Comparison of ENCODE assay signal across 2 cellular contexts in the genomic region with DNA sequence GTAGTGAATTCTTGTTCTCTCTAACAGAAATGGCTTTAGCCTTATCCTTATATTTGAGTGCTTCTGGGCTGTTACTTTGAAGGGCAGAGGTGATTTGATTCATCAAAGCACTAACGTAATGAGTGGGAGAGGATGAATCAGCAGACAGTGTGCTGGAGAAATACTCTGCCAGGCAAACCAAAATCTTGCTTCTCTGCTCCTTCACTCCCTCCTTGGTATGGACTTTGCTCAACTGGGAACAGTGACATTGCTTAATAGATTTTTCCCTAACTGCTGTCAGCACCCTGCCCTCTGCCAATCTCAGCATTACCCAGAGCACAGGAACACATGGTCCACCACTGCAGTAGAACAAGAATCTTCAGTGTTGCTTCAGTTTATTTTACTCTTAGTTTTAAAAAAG.
TF ChIP-seq lines count a peak whose summit lies in the region.

No MANE protein-coding gene starts in this region.

TF ChIP-seq in HEK293, 187 proteins besides CTCF, POLR2A, EP300 and RAD21 (continued from another document):
- TF ChIP-seq ZNF292 (tag by site-specific recombination; IDR thresholded peaks at IDR 0.05; ENCODE audit: borderline replicate concordance, low read depth): no peak
- TF ChIP-seq ZNF223 (tag by site-specific recombination; IDR thresholded peaks at IDR 0.05): no peak

TF ChIP-seq in SK-N-SH treated with all-trans-retinoic acid at 6 μM for 48 hours, 23 proteins besides CTCF, POLR2A, EP300 and RAD21 (continued from another document):
- TF ChIP-seq, protein P1, sequence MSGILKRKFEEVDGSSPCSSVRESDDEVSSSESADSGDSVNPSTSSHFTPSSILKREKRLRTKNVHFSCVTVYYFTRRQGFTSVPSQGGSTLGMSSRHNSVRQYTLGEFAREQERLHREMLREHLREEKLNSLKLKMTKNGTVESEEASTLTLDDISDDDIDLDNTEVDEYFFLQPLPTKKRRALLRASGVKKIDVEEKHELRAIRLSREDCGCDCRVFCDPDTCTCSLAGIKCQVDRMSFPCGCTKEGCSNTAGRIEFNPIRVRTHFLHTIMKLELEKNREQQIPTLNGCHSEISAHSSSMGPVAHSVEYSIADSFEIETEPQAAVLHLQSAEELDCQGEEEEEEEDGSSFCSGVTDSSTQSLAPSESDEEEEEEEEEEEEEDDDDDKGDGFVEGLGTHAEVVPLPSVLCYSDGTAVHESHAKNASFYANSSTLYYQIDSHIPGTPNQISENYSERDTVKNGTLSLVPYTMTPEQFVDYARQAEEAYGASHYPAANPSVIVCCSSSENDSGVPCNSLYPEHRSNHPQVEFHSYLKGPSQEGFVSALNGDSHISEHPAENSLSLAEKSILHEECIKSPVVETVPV (CRISPR knock-in tag; IDR thresholded peaks at IDR 0.05): no peak
- TF ChIP-seq PPARA (CRISPR knock-in tag; IDR thresholded peaks at IDR 0.05; ENCODE audit: borderline replicate concordance) (no peak), ZC3H10 (CRISPR knock-in tag; IDR thresholded peaks at IDR 0.05) (no peak), GLIS3 (CRISPR knock-in tag; IDR thresholded peaks at IDR 0.05) (no peak), BACH2 (CRISPR knock-in tag; IDR thresholded peaks at IDR 0.05; ENCODE audit: borderline replicate concordance) (no peak), ZFP3 (CRISPR knock-in tag; IDR thresholded peaks at IDR 0.05) (no peak), ZNF8 (CRISPR knock-in tag; IDR thresholded peaks at IDR 0.05) (no peak), ZNF565 (CRISPR knock-in tag; conservative IDR thresholded peaks at IDR 0.05; ENCODE audit: low read depth) (no peak), CSDC2 (CRISPR knock-in tag; IDR thresholded peaks at IDR 0.05) (no peak), RARB (CRISPR knock-in tag; IDR thresholded peaks at IDR 0.05) (no peak), SNAI2 (CRISPR knock-in tag; IDR thresholded peaks at IDR 0.05) (no peak), OSR1 (CRISPR knock-in tag; IDR thresholded peaks at IDR 0.05) (no peak)
